26 cellular contexts compared by ENCODE assay signal in the genomic region with DNA sequence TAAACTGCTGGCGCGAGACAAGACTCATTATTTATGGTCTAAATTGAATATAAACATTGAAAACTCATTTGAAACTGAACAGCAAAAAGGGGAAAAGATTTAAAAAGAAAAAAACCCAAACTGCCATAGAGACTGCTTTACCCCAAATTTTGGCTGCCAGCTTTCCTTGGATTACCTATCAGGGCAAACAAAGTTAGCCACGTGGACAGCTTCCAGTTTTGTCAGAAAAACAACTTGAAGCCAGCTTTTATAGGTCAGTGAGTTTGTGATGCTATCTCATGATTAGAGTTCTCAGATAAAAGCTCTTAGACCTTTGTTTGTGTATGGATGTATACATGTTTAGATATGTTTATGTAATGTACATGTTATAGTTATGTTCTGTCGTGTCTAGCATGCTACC. TPM values are rescaled to one million over a fixed set of nuclear protein-coding genes. Genes with fewer than 3 reads are reported as not detected.
DNase-seq lines count a peak whose midpoint lies in the region; ATAC-seq, FAIRE-seq and TF ChIP-seq lines count a peak whose summit lies in the region.
"Had no signal": no experiment of that assay in that cellular context is flagged by ENCODE, and none has a peak within 500 bp of the region (broad histone marks: within the 10 kb centered on the region; RNA-seq: fewer than 3 reads in every experiment).

No MANE protein-coding gene starts in this region.

- no peak for TF ChIP-seq EP300 in HepG2 (IDR thresholded peaks at IDR 0.05; ENCODE audit: low read depth in 2 of 2, low read length in 2 of 2)
- TF ChIP-seq EP300 in HepG2 (CRISPR knock-in tag; IDR thresholded peaks at IDR 0.05; ENCODE audit: borderline replicate concordance), result no peak

- CTCF ChIA-PET in HepG2 (lab: Yijun Ruan, JAX; ENCODE audit: low intra/inter-chr PET ratio, low total read pairs), result no interaction called here
- CTCF ChIA-PET in CD8-positive, alpha-beta T cell (lab: Charles Lee), result no interaction called here
- CTCF ChIA-PET in CD4-positive, alpha-beta T cell (lab: Charles Lee), result no interaction called here
- CTCF ChIA-PET in activated CD4-positive, alpha-beta T cell treated with anti-CD3 and anti-CD28 coated beads for 36 hours (lab: Charles Lee), result no interaction called here

- H3K4me2 ChIP-seq in HepG2 (ENCODE audit: low read depth, low read length) (no peak overlapping the region), neuronal stem cell (ENCODE audit: insufficient read depth, low read length, poor library complexity, severe bottlenecking) (no peak overlapping the region)
- H3K4me2 ChIP-seq: BLaER1, PC-9 had no signal

- no peak for TF ChIP-seq CTCF in liver (IDR thresholded peaks at IDR 0.05; ENCODE audit: low read depth, low read length, missing input control)
- TF ChIP-seq CTCF in HepG2 (CRISPR knock-in tag; IDR thresholded peaks at IDR 0.05), result no peak
- TF ChIP-seq CTCF in VCaP (conservative IDR thresholded peaks at IDR 0.05), result no peak
- TF ChIP-seq CTCF in CD8-positive, alpha-beta T cell (IDR thresholded peaks at IDR 0.05), result no peak
- TF ChIP-seq CTCF in CD4-positive, alpha-beta T cell (IDR thresholded peaks at IDR 0.05), result no peak

- no peaks in the 10 kb centered on the region for H3K79me2 ChIP-seq in HepG2 (ENCODE audit: insufficient read depth, low read length)

- POLR2A ChIA-PET in HepG2 (lab: Yijun Ruan, JAX), result no interaction called here
- POLR2A ChIA-PET in CD8-positive, alpha-beta T cell (lab: Charles Lee), result no interaction called here
- POLR2A ChIA-PET in CD4-positive, alpha-beta T cell (lab: Charles Lee), result no interaction called here
- POLR2A ChIA-PET in activated CD4-positive, alpha-beta T cell treated with anti-CD3 and anti-CD28 coated beads for 36 hours (lab: Charles Lee), result interaction anchor here (0.6 kb wide), 1 partner anchor 546 kb away, joined by 3 read pairs; no protein-coding TSS in a partner anchor

- no peak overlapping the region for H4K91ac ChIP-seq in neuronal stem cell (ENCODE audit: low read depth, low read length, poor library complexity)

- no peak overlapping the region for H4K8ac ChIP-seq in neuronal stem cell (ENCODE audit: low read depth, low read length)

- no peaks in the 10 kb centered on the region for H3K4me1 Mint-ChIP-seq in CD8-positive, alpha-beta T cell (ENCODE audit: low read depth)
- H3K4me1 Mint-ChIP-seq in CD4-positive, alpha-beta T cell (ENCODE audit: low read depth), result no peaks in the 10 kb centered on the region
- H3K4me1 Mint-ChIP-seq in activated CD4-positive, alpha-beta T cell treated with anti-CD3 and anti-CD28 coated beads for 36 hours, result no peaks in the 10 kb centered on the region
- H3K4me1 Mint-ChIP-seq: CD4-positive, CD25-positive, alpha-beta regulatory T cell had no signal

- H3K27me3 Mint-ChIP-seq in CD8-positive, alpha-beta T cell (ENCODE audit: low read depth), result peaks cover 4% of the 10 kb centered on the region
- H3K27me3 Mint-ChIP-seq in CD4-positive, alpha-beta T cell, result peaks cover 11% of the 10 kb centered on the region
- peaks cover 10% of the 10 kb centered on the region for H3K27me3 Mint-ChIP-seq in activated CD4-positive, alpha-beta T cell treated with anti-CD3 and anti-CD28 coated beads for 36 hours

- H2BK15ac ChIP-seq in neuronal stem cell (ENCODE audit: low read length), result no peak overlapping the region

- H3K27ac Mint-ChIP-seq in CD8-positive, alpha-beta T cell, result no peak overlapping the region
- no peak overlapping the region for H3K27ac Mint-ChIP-seq in CD4-positive, alpha-beta T cell
- H3K27ac Mint-ChIP-seq in activated CD4-positive, alpha-beta T cell treated with anti-CD3 and anti-CD28 coated beads for 36 hours, result no peak overlapping the region

- TF ChIP-seq RAD21 in liver (IDR thresholded peaks at IDR 0.05) (peak in 1 of 2 donors; percentile 16), HepG2 (CRISPR knock-in tag; IDR thresholded peaks at IDR 0.05) (no peak)

- H4K20me1 ChIP-seq in HepG2 (ENCODE audit: insufficient read depth, low read length), result no peaks in the 10 kb centered on the region
- H4K20me1 ChIP-seq: BLaER1 had no signal

- H3K27ac ChIP-seq in liver (ENCODE audit: low read depth in 1 of 2, low read length in 2 of 2), result peak overlapping the region; percentile 39 to 57
- no peak overlapping the region for H3K27ac ChIP-seq in HepG2 (ENCODE audit: extremely low read length, insufficient read depth, low read length)
- H3K27ac ChIP-seq in VCaP, result peak overlapping the region; percentile 78
- H3K27ac ChIP-seq in neuronal stem cell (replicated peaks; ENCODE audit: low read length), result no peak overlapping the region
- no peak overlapping the region for H3K27ac ChIP-seq in CD8-positive, alpha-beta T cell (ENCODE audit: low read depth, low read length)
- no peak overlapping the region for H3K27ac ChIP-seq in CD4-positive, alpha-beta T cell (ENCODE audit: low read depth, low read length)
- H3K27ac ChIP-seq: BLaER1, PC-9, SJSA1 had no signal

- H2BK5ac ChIP-seq in neuronal stem cell (ENCODE audit: low read length), result no peak overlapping the region

- DNase-seq in HepG2 (ENCODE audit: low spot score) (no peak), neuronal stem cell (ENCODE audit: low spot score) (no peak), H7 (no peak)
- DNase-seq in CD8-positive, alpha-beta T cell, result no peak
- DNase-seq in CD4-positive, alpha-beta T cell, result no peak
- no peak for DNase-seq in activated CD4-positive, alpha-beta T cell treated with anti-CD3 and anti-CD28 coated beads for 36 hours
- DNase-seq: CD4-positive, CD25-positive, alpha-beta regulatory T cell; COR-L47; IMR-90; KG1; NCI-H1048; NCI-H1417; NCI-H1694 treated with DMSO at 0.1 percent for 48 hours; NCI-H2081; NCI-H2227 treated with DMSO at 0.1 percent for 48 hours; NCI-H510A; NK-92 treated with Interleukin-12 subunit alpha and Interleukin-12 subunit beta, amount 100 ng/mL, for 24 hours; PC-9; Right ventricle myocardium superior had no signal

- H2BK12ac ChIP-seq in neuronal stem cell (ENCODE audit: low read length), result no peak overlapping the region

- H3K4me1 ChIP-seq in liver (ENCODE audit: control insufficient read depth in 4 of 4, insufficient read depth in 4 of 4, low read length in 3 of 4), result peaks cover 0 to 17% (median 13%) of the 10 kb centered on the region in 4 donors
- H3K4me1 ChIP-seq in HepG2 (ENCODE audit: insufficient read depth, low read length), result 0 out of 2 replicates have a peak, but pooled peaks cover 10% of the 10 kb centered on the region
- peaks cover 0 to 3% of the 10 kb centered on the region in 2 donors for H3K4me1 ChIP-seq in neuronal stem cell (ENCODE audit: control insufficient read depth in 2 of 2, insufficient read depth in 1 of 2, low read depth in 1 of 2, low read length in 2 of 2)
- no peaks in the 10 kb centered on the region for H3K4me1 ChIP-seq in CD8-positive, alpha-beta T cell (ENCODE audit: insufficient read depth, low read length)
- H3K4me1 ChIP-seq: SJSA1 had no signal

- H3K4me3 ChIP-seq in liver (ENCODE audit: low read depth in 1 of 3, low read length in 3 of 3) (no peak overlapping the region), HepG2 (replicated peaks in 1 of 3; ENCODE audit: insufficient read depth in 1 of 3, low read depth in 2 of 3, low read length in 3 of 3) (no peak overlapping the region), neuronal stem cell (ENCODE audit: low read length in 2 of 2) (no peak overlapping the region), H7 (ENCODE audit: insufficient read depth, low read depth, low read length) (no peak overlapping the region)
- no peak overlapping the region for H3K4me3 ChIP-seq in CD8-positive, alpha-beta T cell (ENCODE audit: low read depth, low read length)
- H3K4me3 ChIP-seq: BLaER1, PC-9, SJSA1 had no signal

- 47% methylated on average over 4 of the region's 4 CpGs for WGBS in liver
- WGBS in HepG2 (ENCODE audit: low lambda C conversion rate), result 53% methylated on average over 4 of the region's 4 CpGs
- WGBS in neuronal stem cell (ENCODE audit: extremely low coverage in 2 of 2, insufficient read length in 2 of 2, insufficient replicate concordance in 1 of 2), 2 donors, result no CpG with 5 or more reads among the region's 4 CpGs

- no peak overlapping the region for H2BK120ac ChIP-seq in neuronal stem cell (ENCODE audit: low read depth, low read length)

- H3K4ac ChIP-seq in neuronal stem cell (ENCODE audit: low read length), result no peak overlapping the region

- no peaks in the 10 kb centered on the region for H3K79me1 ChIP-seq in neuronal stem cell (ENCODE audit: low read depth, low read length)

- H3K9me3 ChIP-seq in liver (ENCODE audit: control insufficient read depth in 4 of 4, low read length in 3 of 4), result no peaks in the 10 kb centered on the region
- H3K9me3 ChIP-seq in HepG2 (ENCODE audit: low read length), result no peaks in the 10 kb centered on the region
- H3K9me3 ChIP-seq in neuronal stem cell (replicated peaks in 1 of 2; ENCODE audit: control insufficient read depth in 2 of 2, insufficient read depth in 1 of 2, low read depth in 1 of 2, low read length in 2 of 2), result peaks cover 0 to 3% of the 10 kb centered on the region in 2 donors
- no peaks in the 10 kb centered on the region for H3K9me3 ChIP-seq in CD8-positive, alpha-beta T cell (ENCODE audit: low read length)
- H3K9me3 ChIP-seq in CD4-positive, alpha-beta T cell (ENCODE audit: control insufficient read depth, low read length), result no peaks in the 10 kb centered on the region
- H3K9me3 ChIP-seq: BLaER1, SJSA1 had no signal

- H3K36me3 ChIP-seq in liver (ENCODE audit: control insufficient read depth in 4 of 4, insufficient read depth in 3 of 4, low read depth in 1 of 4, low read length in 3 of 4) (no peaks in the 10 kb centered on the region), HepG2 (replicated peaks in 1 of 2; ENCODE audit: control insufficient read depth in 1 of 2, insufficient read depth in 2 of 2, low read length in 2 of 2) (no peaks in the 10 kb centered on the region), neuronal stem cell (replicated peaks in 1 of 2; ENCODE audit: control insufficient read depth in 2 of 2, insufficient read depth in 2 of 2, low read length in 2 of 2) (no peaks in the 10 kb centered on the region), H7 (replicated peaks; ENCODE audit: control insufficient read depth, insufficient read depth, low read length) (no peaks in the 10 kb centered on the region)
- no peaks in the 10 kb centered on the region for H3K36me3 ChIP-seq in CD8-positive, alpha-beta T cell (ENCODE audit: insufficient read depth, low read length)
- H3K36me3 ChIP-seq: BLaER1, SJSA1 had no signal

- H2AK5ac ChIP-seq in neuronal stem cell (ENCODE audit: low read depth, low read length), result no peak overlapping the region

- no peaks in the 10 kb centered on the region for H3K9me3 Mint-ChIP-seq in CD8-positive, alpha-beta T cell
- H3K9me3 Mint-ChIP-seq in CD4-positive, alpha-beta T cell, result no peaks in the 10 kb centered on the region
- no peaks in the 10 kb centered on the region for H3K9me3 Mint-ChIP-seq in activated CD4-positive, alpha-beta T cell treated with anti-CD3 and anti-CD28 coated beads for 36 hours (ENCODE audit: low read depth)

- no peak overlapping the region for H3K14ac ChIP-seq in neuronal stem cell (ENCODE audit: low read length)

- BruUV-seq in HepG2 (replicated peaks; lab: Mats Ljungman, UMichigan), result no TSS peak

- in situ Hi-C loops in HepG2 (cut with HindIII; ENCODE audit: extremely low pct_ligation_motif_present, low pct_unique_long_range_greater_than_20kb), result no loop called here

- no peak for FAIRE-seq in HepG2 (lab: Jason Lieb, UNC)

- TF ChIP-seq POLR2A in HepG2 (IDR thresholded peaks at IDR 0.05; ENCODE audit: insufficient read depth in 1 of 2, low read depth in 2 of 2, low read length in 2 of 2), result no peak

- no peak for ATAC-seq in HepG2
- no peak for ATAC-seq in CD8-positive, alpha-beta T cell
- no peak for ATAC-seq in CD4-positive, alpha-beta T cell (ENCODE audit: poor library complexity)
- no peak for ATAC-seq in activated CD4-positive, alpha-beta T cell treated with anti-CD3 and anti-CD28 coated beads for 36 hours

- H3K9ac ChIP-seq in liver (ENCODE audit: low read depth in 1 of 2, low read length in 2 of 2) (no peak overlapping the region), HepG2 (ENCODE audit: insufficient read depth, low read depth, low read length) (no peak overlapping the region), neuronal stem cell (ENCODE audit: low read depth, low read length, poor library complexity) (no peak overlapping the region)
- H3K9ac ChIP-seq: BLaER1 had no signal

- intact Hi-C loops in HepG2 (cut with micrococcal nuclease; ENCODE audit: unreplicated experiment), result no loop called here
- intact Hi-C loops in CD8-positive, alpha-beta T cell (cut with DNase I, micrococcal nuclease), result no loop called here
- intact Hi-C loops in CD4-positive, alpha-beta T cell (cut with DNase I, micrococcal nuclease), result no loop called here
- intact Hi-C loops in activated CD4-positive, alpha-beta T cell treated with anti-CD3 and anti-CD28 coated beads for 36 hours (cut with DNase I, micrococcal nuclease), result no loop called here

- H3K4me3 Mint-ChIP-seq in CD8-positive, alpha-beta T cell, result no peak overlapping the region
- H3K4me3 Mint-ChIP-seq in CD4-positive, alpha-beta T cell, result no peak overlapping the region
- H3K4me3 Mint-ChIP-seq in activated CD4-positive, alpha-beta T cell treated with anti-CD3 and anti-CD28 coated beads for 36 hours, result no peak overlapping the region
- H3K4me3 Mint-ChIP-seq: CD4-positive, CD25-positive, alpha-beta regulatory T cell had no signal

- no peak overlapping the region for H3K18ac ChIP-seq in neuronal stem cell (ENCODE audit: low read length)

- no peak overlapping the region for H3K23ac ChIP-seq in neuronal stem cell (ENCODE audit: low read depth, low read length, poor library complexity)

- H2AFZ ChIP-seq in HepG2 (ENCODE audit: low read length) (no peak overlapping the region), neuronal stem cell (ENCODE audit: low read length) (peak overlapping the region; percentile 63)
- H2AFZ ChIP-seq: PC-9 had no signal

- no peaks in the 10 kb centered on the region for H3K36me3 Mint-ChIP-seq in CD8-positive, alpha-beta T cell
- H3K36me3 Mint-ChIP-seq in CD4-positive, alpha-beta T cell (ENCODE audit: low read depth), result no peaks in the 10 kb centered on the region
- H3K36me3 Mint-ChIP-seq in activated CD4-positive, alpha-beta T cell treated with anti-CD3 and anti-CD28 coated beads for 36 hours (ENCODE audit: low read depth), result no peaks in the 10 kb centered on the region
- H3K36me3 Mint-ChIP-seq: CD4-positive, CD25-positive, alpha-beta regulatory T cell had no signal

- H3K27me3 ChIP-seq in liver (ENCODE audit: control insufficient read depth in 4 of 4, insufficient read depth in 4 of 4, low read length in 3 of 4) (no peaks in the 10 kb centered on the region), HepG2 (ENCODE audit: control insufficient read depth in 1 of 2, insufficient read depth in 2 of 2, low read length in 2 of 2) (no peaks in the 10 kb centered on the region), neuronal stem cell (ENCODE audit: control insufficient read depth in 3 of 3, insufficient read depth in 3 of 3, low read depth in 1 of 3, low read length in 3 of 3) (no peaks in the 10 kb centered on the region), H7 (ENCODE audit: control insufficient read depth, insufficient read depth, low read length) (no peaks in the 10 kb centered on the region)
- H3K27me3 ChIP-seq in CD8-positive, alpha-beta T cell (ENCODE audit: insufficient read depth, low read length), result no peaks in the 10 kb centered on the region
- H3K27me3 ChIP-seq in CD4-positive, alpha-beta T cell (ENCODE audit: control insufficient read depth, insufficient read depth, low read length), result no peaks in the 10 kb centered on the region
- H3K27me3 ChIP-seq: BLaER1, SJSA1 had no signal

RNA-seq across cellular contexts. Expression of gene FBP2, which starts 16.1 kb away (rescaled TPM):
- total RNA-seq in liver (not detected), HepG2 (2016; rRNA removed; fragmentation: Illumina TruSeq; extraction: Trizol) (not detected in 2 replicates)
- polyA plus RNA-seq in liver (not detected), HepG2 (2011; rRNA removed) (not detected in 2 replicates)
- total RNA-seq in HepG2 (2016; cell fraction: cytosol; rRNA removed; fragmentation: Illumina TruSeq; extraction: Trizol; ENCODE audit: low read depth), result not detected in 2 replicates
- total RNA-seq in HepG2 (2016; cell fraction: insoluble cytoplasmic fraction; rRNA removed; fragmentation: Illumina TruSeq; extraction: Trizol), result not detected in 2 replicates
- not detected in 2 replicates for total RNA-seq in HepG2 (2016; cell fraction: membrane; rRNA removed; fragmentation: Illumina TruSeq; extraction: Trizol)
- total RNA-seq in HepG2 (2016; cell fraction: nucleus; rRNA removed; fragmentation: Illumina TruSeq; extraction: Trizol), result not detected in 2 replicates
- polyA plus RNA-seq in HepG2 (2011; cell fraction: cytosol; rRNA removed), result not detected in 2 replicates
- not detected in 2 replicates for polyA plus RNA-seq in HepG2 (2011; cell fraction: nucleus; rRNA removed)
- polyA plus RNA-seq in HepG2 (2012), result 0.11 TPM in 1 of 2 replicates, not detected in the other
- polyA plus RNA-seq in HepG2 (2016; cell fraction: cytosol; fragmentation: Illumina TruSeq; extraction: Trizol; ENCODE audit: low read depth), result not detected in 2 replicates
- not detected in 2 replicates for polyA plus RNA-seq in HepG2 (2016; cell fraction: insoluble cytoplasmic fraction; fragmentation: Illumina TruSeq; extraction: Trizol; ENCODE audit: low read depth)
- polyA plus RNA-seq in HepG2 (2016; cell fraction: membrane; fragmentation: Illumina TruSeq; extraction: Trizol; ENCODE audit: low read depth), result not detected in 2 replicates
- not detected in 2 replicates for polyA plus RNA-seq in HepG2 (2016; cell fraction: nucleus; fragmentation: Illumina TruSeq; extraction: Trizol; ENCODE audit: insufficient read depth, low read depth)
- not detected in 2 replicates for polyA minus RNA-seq in HepG2 (2011; rRNA and poly(A)+ RNA removed; ENCODE audit: low replicate concordance)
- polyA minus RNA-seq in HepG2 (2011; cell fraction: cytosol; rRNA and poly(A)+ RNA removed), result not detected in 2 replicates
- not detected in 2 replicates for polyA minus RNA-seq in HepG2 (2011; cell fraction: nucleus; rRNA and poly(A)+ RNA removed)
- polyA plus RNA-seq in neuronal stem cell (2013, experiment 1 of 2), result 0.03 TPM
- polyA plus RNA-seq in neuronal stem cell (2013, experiment 2 of 2), result not detected
- not detected in 2 replicates for total RNA-seq in H7 (2014; rRNA removed; shearing (Covaris generic))
- not detected for total RNA-seq in CD8-positive, alpha-beta T cell
- not detected for total RNA-seq in CD4-positive, alpha-beta T cell
- not detected for total RNA-seq in activated CD4-positive, alpha-beta T cell treated with anti-CD3 and anti-CD28 coated beads for 36 hours
- total RNA-seq: CD4-positive, CD25-positive, alpha-beta regulatory T cell; IMR-90; PC-9; RPMI7951; SJSA1; T-helper 1 cell treated with Interleukin-12 subunit alpha and Interleukin-12 subunit beta and Interleukin-4 antibody, amounts not matched to agents 30 ng/mL and 1 ng/mL, for 36 hours had no signal
- polyA plus RNA-seq: AG04450; CD4-positive, CD25-positive, alpha-beta regulatory T cell; IMR-90 had no signal

RNA-seq across cellular contexts. Expression of gene PCAT7, which starts 22.7 kb away (rescaled TPM):
- under 1 TPM; 0.19 to 0.67 TPM for total RNA-seq in liver
- polyA plus RNA-seq in liver, result under 1 TPM; 0.71 to 0.95 TPM
- total RNA-seq in HepG2 (2016; rRNA removed; fragmentation: Illumina TruSeq; extraction: Trizol), result 2.3 and 3.2 TPM in 2 replicates
- 0.62 and 0.71 TPM in 2 replicates for total RNA-seq in HepG2 (2016; cell fraction: cytosol; rRNA removed; fragmentation: Illumina TruSeq; extraction: Trizol; ENCODE audit: low read depth)
- total RNA-seq in HepG2 (2016; cell fraction: insoluble cytoplasmic fraction; rRNA removed; fragmentation: Illumina TruSeq; extraction: Trizol), result 2.3 and 2.7 TPM in 2 replicates
- 1.7 and 2.3 TPM in 2 replicates for total RNA-seq in HepG2 (2016; cell fraction: membrane; rRNA removed; fragmentation: Illumina TruSeq; extraction: Trizol)
- 2.2 and 2.9 TPM in 2 replicates for total RNA-seq in HepG2 (2016; cell fraction: nucleus; rRNA removed; fragmentation: Illumina TruSeq; extraction: Trizol)
- 3.8 and 3.9 TPM in 2 replicates for polyA plus RNA-seq in HepG2 (2011; rRNA removed)
- 2.4 and 3.8 TPM in 2 replicates for polyA plus RNA-seq in HepG2 (2011; cell fraction: cytosol; rRNA removed)
- polyA plus RNA-seq in HepG2 (2011; cell fraction: nucleus; rRNA removed), result 3.3 and 4.5 TPM in 2 replicates
- 3.1 and 3.5 TPM in 2 replicates for polyA plus RNA-seq in HepG2 (2012)
- 1.1 and 1.5 TPM in 2 replicates for polyA plus RNA-seq in HepG2 (2016; cell fraction: cytosol; fragmentation: Illumina TruSeq; extraction: Trizol; ENCODE audit: low read depth)
- 2.5 and 3.2 TPM in 2 replicates for polyA plus RNA-seq in HepG2 (2016; cell fraction: insoluble cytoplasmic fraction; fragmentation: Illumina TruSeq; extraction: Trizol; ENCODE audit: low read depth)
- 1.4 and 2.2 TPM in 2 replicates for polyA plus RNA-seq in HepG2 (2016; cell fraction: membrane; fragmentation: Illumina TruSeq; extraction: Trizol; ENCODE audit: low read depth)
- polyA plus RNA-seq in HepG2 (2016; cell fraction: nucleus; fragmentation: Illumina TruSeq; extraction: Trizol; ENCODE audit: insufficient read depth, low read depth), result 3.5 and 3.8 TPM in 2 replicates
- polyA minus RNA-seq in HepG2 (2011; rRNA and poly(A)+ RNA removed; ENCODE audit: low replicate concordance), result 2.2 and 3.5 TPM in 2 replicates
- 1.8 and 3.5 TPM in 2 replicates for polyA minus RNA-seq in HepG2 (2011; cell fraction: cytosol; rRNA and poly(A)+ RNA removed)
- polyA minus RNA-seq in HepG2 (2011; cell fraction: nucleus; rRNA and poly(A)+ RNA removed), result 6.2 and 8.3 TPM in 2 replicates
- 5.3 TPM for polyA plus RNA-seq in neuronal stem cell (2013, experiment 1 of 2)
- polyA plus RNA-seq in neuronal stem cell (2013, experiment 2 of 2), result 5.3 TPM
- 1.3 and 2.3 TPM in 2 replicates for total RNA-seq in H7 (2014; rRNA removed; shearing (Covaris generic))
- total RNA-seq in CD8-positive, alpha-beta T cell, result not detected
- not detected for total RNA-seq in CD4-positive, alpha-beta T cell
- not detected for total RNA-seq in activated CD4-positive, alpha-beta T cell treated with anti-CD3 and anti-CD28 coated beads for 36 hours
- total RNA-seq: CD4-positive, CD25-positive, alpha-beta regulatory T cell; IMR-90; T-helper 1 cell treated with Interleukin-12 subunit alpha and Interleukin-12 subunit beta and Interleukin-4 antibody, amounts not matched to agents 30 ng/mL and 1 ng/mL, for 36 hours had no signal
- polyA plus RNA-seq: AG04450; CD4-positive, CD25-positive, alpha-beta regulatory T cell; IMR-90 had no signal

Comparison
In these comparisons a context has a peak if more than half of its experiments do, and no peak if none do; other contexts are left out.
1. H3K27ac ChIP-seq: peak in liver (2 of 2) and VCaP (single experiment); none in HepG2 (single experiment), neuronal stem cell (single experiment), CD8-positive, alpha-beta T cell (single experiment) and CD4-positive, alpha-beta T cell (single experiment).